Comparison of ENCODE assay signal across 16 cellular contexts in genomic region chr3:139532996-139533395, GRCh38. TPM values are rescaled to one million over a fixed set of nuclear protein-coding genes. Genes with fewer than 3 reads are reported as not detected.
DNase-seq lines count a peak whose midpoint lies in the region; ATAC-seq and TF ChIP-seq lines count a peak whose summit lies in the region.
"Had no signal": no experiment of that assay in that cellular context is flagged by ENCODE, and none has a peak within 500 bp of the region (broad histone marks: within the 10 kb centered on the region; RNA-seq: fewer than 3 reads in every experiment).

No MANE protein-coding gene starts in this region.

- 54 to 82% methylated on average over 7 of the region's 7 CpGs for WGBS in testis, 2 donors

- H3K27me3 ChIP-seq in breast epithelium = no peaks in the 10 kb centered on the region
- H3K27me3 ChIP-seq in testis = no peaks in the 10 kb centered on the region

- H3K27ac ChIP-seq in breast epithelium = peak overlapping the region; percentile 46 to 83
- H3K27ac ChIP-seq in testis = peak overlapping the region in 1 of 2 donors; percentile 48

- DNase-seq in NCI-H82 (lab: John Stamatoyannopoulos, UW) (peak; percentile 56), NCI-H82 treated with DMSO at 0.1 percent for 48 hours (lab: John Stamatoyannopoulos, UW; ENCODE audit: unreplicated experiment) (no peak), breast epithelium (ENCODE audit: low spot score in 2 of 2) (no peak), medulla oblongata (ENCODE audit: extremely low spot score) (peak; percentile 86), testis (peak; percentile 49), COR-L47 (lab: John Stamatoyannopoulos, UW) (no peak)
- DNase-seq: ACHN; activated CD4-positive, CD25-positive, alpha-beta regulatory T cell treated with anti-CD3 and anti-CD28 coated beads, Interleukin-2, amount 50 U/mL, for 72 hours; activated T-cell treated with anti-CD3 and anti-CD28 coated beads, Interleukin-2, amount 50 U/mL, for 1 hour; DMS53; MV-4-11; NK-92 treated with Interleukin-12 subunit alpha and Interleukin-12 subunit beta, amount 100 ng/mL, for 24 hours had no signal

- H3K9me3 ChIP-seq in breast epithelium = no peaks in the 10 kb centered on the region
- H3K9me3 ChIP-seq in testis = no peaks in the 10 kb centered on the region
- H3K9me3 ChIP-seq: HAP-1 had no signal

- intact Hi-C loops in breast epithelium (cut with DNase I; ENCODE audit: low total_unique reads) (no loop called here), testis (cut with DNase I; ENCODE audit: low total_unique reads) (no loop called here)

- ATAC-seq in HG02884 (IDR thresholded peaks at IDR 0.05; ENCODE audit: unreplicated experiment) (no peak), GM21723 (IDR thresholded peaks at IDR 0.05; ENCODE audit: unreplicated experiment) (no peak)

- H3K36me3 ChIP-seq in breast epithelium = no peaks in the 10 kb centered on the region
- H3K36me3 ChIP-seq in testis (ENCODE audit: low read depth, missing control alignments) = no peaks in the 10 kb centered on the region
- H3K36me3 ChIP-seq: HAP-1 had no signal

- H3K4me3 ChIP-seq in breast epithelium (no peak overlapping the region), testis (no peak overlapping the region)
- H3K4me3 ChIP-seq: HAP-1 had no signal

- TF ChIP-seq CTCF in breast epithelium (IDR thresholded peaks at IDR 0.05) = no peak
- no peak for TF ChIP-seq CTCF in testis (IDR thresholded peaks at IDR 0.05)

- no peak for TF ChIP-seq POLR2A in breast epithelium (IDR thresholded peaks at IDR 0.05)
- no peak for TF ChIP-seq POLR2A in testis (IDR thresholded peaks at IDR 0.05)

- H3K4me1 ChIP-seq in breast epithelium = peaks cover 17 to 31% of the 10 kb centered on the region in 2 donors
- peaks cover 39% of the 10 kb centered on the region for H3K4me1 ChIP-seq in testis

RNA-seq across cellular contexts. Expression of gene RBP1, which starts 6.5 kb away (rescaled TPM):
- total RNA-seq in breast epithelium (10 to 100 TPM in 2 of 3 donors, under 1 TPM in 1; 0.64 to 20.9 (median 14.7) TPM), testis (10 to 100 TPM; 84.6 to 91.6 TPM)
- 168 TPM for polyA plus RNA-seq in testis (ENCODE audit: insufficient read depth, low read depth, low replicate concordance)

RNA-seq across cellular contexts. Expression of gene RBP2, which starts 56.7 kb away (rescaled TPM):
- total RNA-seq in breast epithelium = 1 to 10 TPM in 1 of 3 donors, not detected in 2; 1.3 TPM
- total RNA-seq in testis = not detected
- polyA plus RNA-seq in testis (ENCODE audit: insufficient read depth, low read depth, low replicate concordance) = not detected
- total RNA-seq: aorta had no signal

Comparison
In these comparisons a context has a peak if more than half of its experiments do, and no peak if none do; other contexts are left out.
1. DNase-seq: peak in NCI-H82 (single experiment), medulla oblongata (single experiment) and testis (single experiment); none in NCI-H82 treated with DMSO at 0.1 percent for 48 hours (single experiment), breast epithelium (0 of 2) and COR-L47 (single experiment).